26 cellular contexts compared by ENCODE assay signal in genomic region chr6:29916741-29917140, GRCh38.
"Had no signal": no experiment of that assay in that cellular context is flagged by ENCODE, and none has a peak within 500 bp of the region (broad histone marks: within the 10 kb centered on the region; RNA-seq: fewer than 3 reads in every experiment).

No MANE protein-coding gene starts in this region.

- H3K36me3 ChIP-seq: left ventricle myocardium inferior, lower lobe of right lung, right lobe of liver, tibial artery had no signal

- H3K9me3 Mint-ChIP-seq: immature natural killer cell; natural killer cell; stimulated activated memory B cell treated with anti-CD40 and anti-IgM and Interleukin-4, amounts not matched to agents 10 μg/mL and 1 μg/mL and 100 μg/mL, for 72 hours; type B pancreatic cell had no signal

- H3K4me1 ChIP-seq: left ventricle myocardium inferior, lower lobe of right lung, parathyroid adenoma, right lobe of liver, testis, tibial artery had no signal

- H3K27me3 ChIP-seq: right lobe of liver, testis, tibial artery had no signal

- ATAC-seq: left colon; natural killer cell; right lobe of liver; stimulated activated memory B cell treated with anti-CD40 and anti-IgM and Interleukin-4, amounts not matched to agents 10 μg/mL and 1 μg/mL and 100 μg/mL, for 72 hours; stimulated activated naive CD8-positive, alpha-beta T cell treated with anti-CD3 and anti-CD28 coated beads, Interleukin-15, Interleukin-2, amounts not matched to agents 100 U/mL and 50 U/mL, for 24 hours had no signal

- H3K4me1 Mint-ChIP-seq: immature natural killer cell; natural killer cell; neural crest cell; stimulated activated memory B cell treated with anti-CD40 and anti-IgM and Interleukin-4, amounts not matched to agents 10 μg/mL and 1 μg/mL and 100 μg/mL, for 72 hours had no signal

- DNase-seq: dorsolateral prefrontal cortex; effector CD4-positive, alpha-beta T cell; hypothalamus; immature natural killer cell; islet precursor cell; kidney glomerular epithelial cell; left colon; left ventricle myocardium inferior; lower lobe of right lung; natural killer cell; right lobe of liver; stimulated activated CD4-positive, alpha-beta T cell treated with anti-CD3 and anti-CD28 coated beads, Interleukin-12 subunit alpha, Interleukin-12 subunit beta, amount 100 ng/mL, for 4 hours; stimulated activated CD4-positive, alpha-beta T cell treated with anti-CD3 and anti-CD28 coated beads, Interleukin-1b, Interleukin-23, amount 100 ng/mL, for 48 hours; stimulated activated CD4-positive, alpha-beta T cell treated with anti-CD3 and anti-CD28 coated beads, Interleukin-4, amount 100 ng/mL, for 24 hours; stimulated activated naive CD8-positive, alpha-beta T cell treated with anti-CD3 and anti-CD28 coated beads, Interleukin-15, Interleukin-2, amounts not matched to agents 100 U/mL and 50 U/mL, for 24 hours; substantia nigra; testis; tibial artery had no signal

- H3K9me3 ChIP-seq: left ventricle myocardium inferior, lower lobe of right lung, right lobe of liver, testis, tibial artery had no signal

- H3K27ac ChIP-seq: dorsolateral prefrontal cortex, left ventricle myocardium inferior, lower lobe of right lung, parathyroid adenoma, right lobe of liver, testis, tibial artery had no signal

- FAIRE-seq: colon, frontal cortex had no signal

- H3K36me3 Mint-ChIP-seq: natural killer cell, type B pancreatic cell had no signal

- H3K4me3 ChIP-seq: dorsolateral prefrontal cortex, left ventricle myocardium inferior, lower lobe of right lung, right lobe of liver, smooth muscle cell, testis, tibial artery had no signal

- H3K4me3 Mint-ChIP-seq: immature natural killer cell; natural killer cell; neural crest cell; stimulated activated memory B cell treated with anti-CD40 and anti-IgM and Interleukin-4, amounts not matched to agents 10 μg/mL and 1 μg/mL and 100 μg/mL, for 72 hours; type B pancreatic cell had no signal

- H3K27ac Mint-ChIP-seq: immature natural killer cell; natural killer cell; progenitor cell of endocrine pancreas; stimulated activated memory B cell treated with anti-CD40 and anti-IgM and Interleukin-4, amounts not matched to agents 10 μg/mL and 1 μg/mL and 100 μg/mL, for 72 hours; type B pancreatic cell had no signal
